In the genomic region with DNA sequence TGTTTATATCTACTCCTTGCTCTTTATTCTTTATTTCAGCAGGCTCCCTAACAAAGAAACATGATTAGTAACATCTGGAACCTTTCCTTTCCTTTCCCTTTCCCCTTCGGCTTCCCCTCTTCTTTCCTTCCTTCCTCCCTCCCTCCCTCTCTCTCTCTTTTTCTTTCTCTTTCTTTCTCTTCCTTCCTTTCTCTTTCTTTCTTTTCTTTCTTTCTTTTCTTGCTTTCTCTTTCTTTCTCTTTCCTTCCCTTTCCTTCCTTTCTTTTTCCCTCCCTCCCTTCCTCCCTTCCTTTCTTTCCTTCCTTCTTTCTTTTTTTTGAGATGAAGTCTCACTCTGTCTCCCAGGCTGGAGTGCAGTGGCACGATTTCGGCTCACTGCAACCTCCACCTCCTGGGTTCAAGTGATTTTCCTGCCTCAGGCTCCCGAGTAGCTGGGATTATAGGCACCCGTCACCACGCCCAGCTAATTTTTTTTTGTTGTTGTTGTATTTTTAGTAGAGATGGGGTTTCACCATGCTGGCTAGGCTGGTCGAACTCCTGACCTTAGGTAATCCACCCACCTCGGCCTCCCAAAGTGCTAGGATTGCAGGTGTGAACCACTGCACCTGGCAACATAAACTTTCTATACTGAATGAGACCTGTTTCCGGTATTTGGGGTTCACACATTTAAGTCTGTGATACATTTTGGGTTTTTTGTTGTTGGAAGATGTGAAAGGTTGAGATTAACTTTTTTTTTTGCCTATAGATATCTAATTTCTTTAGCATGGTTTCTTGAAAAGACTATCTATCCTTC, we compare ENCODE assay signal across 8 cellular contexts. TPM values are rescaled to one million over a fixed set of nuclear protein-coding genes. Genes with fewer than 3 reads are reported as not detected.
A peak's percentile ranks its signal among the peaks of the same experiment; 100 is the strongest.
DNase-seq lines count a peak whose midpoint lies in the region; ATAC-seq and TF ChIP-seq lines count a peak whose summit lies in the region.
"Not testable (repeated sequence)": the region's sequence is repeated elsewhere in the genome, so short reads cannot be mapped to it uniquely, and the experiment has no call there.

No MANE protein-coding gene starts in this region.

- not testable (repeated sequence) for DNase-seq in Calu3; Karpas-422; activated T-cell treated with anti-CD3 and anti-CD28 coated beads, Interleukin-2, amount 50 U/mL, for 4 hours; neural crest cell (ENCODE audit: low read depth, low spot score); type B pancreatic cell (ENCODE audit: extremely low spot score, unreplicated experiment)
- DNase-seq in T-cell (peak in 1 of 34 experiments; percentile 0), immature natural killer cell (peak; percentile 20 to 35 (median 34))

- H3K36me3 Mint-ChIP-seq in Calu3 (ENCODE audit: insufficient read depth, unreplicated experiment) = peaks cover 23% of the 10 kb centered on the region
- H3K36me3 Mint-ChIP-seq in T-cell; activated T-cell treated with anti-CD3 and anti-CD28 coated beads, Interleukin-2, amount 50 U/mL, for 4 hours (ENCODE audit: insufficient read depth); brain; immature natural killer cell; neural crest cell (ENCODE audit: low read depth); type B pancreatic cell: not testable (repeated sequence)

- TF ChIP-seq CTCF in Calu3 (IDR thresholded peaks at IDR 0.05; ENCODE audit: unreplicated experiment); brain (conservative IDR thresholded peaks at IDR 0.05); neural crest cell (conservative IDR thresholded peaks at IDR 0.05); type B pancreatic cell (conservative IDR thresholded peaks at IDR 0.05): not testable (repeated sequence)

- not testable (repeated sequence) for H2AFZ ChIP-seq in Karpas-422 (ENCODE audit: low read length)

- H3K4me2 ChIP-seq in Karpas-422 (ENCODE audit: low read depth, low read length, poor library complexity, severe bottlenecking) = peak overlapping the region; percentile 86

- H3K4me1 ChIP-seq in Karpas-422 (ENCODE audit: low read length) = peaks cover 13% of the 10 kb centered on the region

- CTCF ChIA-PET in Calu3 (lab: Charles Lee) = interaction anchor here (0.6 kb wide), 1 partner anchor 45 kb away, joined by 3 read pairs; no protein-coding TSS in a partner anchor
- CTCF ChIA-PET in T-cell (lab: Charles Lee) = not testable (repeated sequence)

- ATAC-seq in T-cell (replicated peaks in 1 of 4); activated T-cell treated with anti-CD3 and anti-CD28 coated beads, Interleukin-2, amount 50 U/mL, for 4 hours: not testable (repeated sequence)

- H3K4me1 Mint-ChIP-seq in Calu3 (ENCODE audit: low read depth, unreplicated experiment) (peaks cover 17% of the 10 kb centered on the region), T-cell (peaks cover 9 to 25% (median 20%) of the 10 kb centered on the region in 3 donors), brain (peaks cover 18% of the 10 kb centered on the region), immature natural killer cell (peaks cover 21 to 25% of the 10 kb centered on the region in 2 donors), neural crest cell (peaks cover 14% of the 10 kb centered on the region)
- H3K4me1 Mint-ChIP-seq in activated T-cell treated with anti-CD3 and anti-CD28 coated beads, Interleukin-2, amount 50 U/mL, for 4 hours (ENCODE audit: low read depth) = peaks cover 14% of the 10 kb centered on the region
- not testable (repeated sequence) for H3K4me1 Mint-ChIP-seq in type B pancreatic cell (ENCODE audit: unreplicated experiment)

- not testable (repeated sequence) for H3K9me2 ChIP-seq in Karpas-422 (replicated peaks; ENCODE audit: insufficient read depth, low read length)

- peaks cover 17% of the 10 kb centered on the region for H3K79me2 ChIP-seq in Karpas-422 (ENCODE audit: low read length)

- H3K9me3 ChIP-seq in Karpas-422 (ENCODE audit: low read length) = not testable (repeated sequence)

- intact Hi-C loops in Calu3 (cut with micrococcal nuclease; ENCODE audit: unreplicated experiment) = not testable (repeated sequence)

- not testable (repeated sequence) for H3K27me3 ChIP-seq in Karpas-422 (ENCODE audit: low read length)

- H3K27me3 Mint-ChIP-seq in Calu3 (ENCODE audit: unreplicated experiment); T-cell; activated T-cell treated with anti-CD3 and anti-CD28 coated beads, Interleukin-2, amount 50 U/mL, for 4 hours (ENCODE audit: low read depth); brain; neural crest cell (ENCODE audit: low read depth); type B pancreatic cell: not testable (repeated sequence)
- H3K27me3 Mint-ChIP-seq in immature natural killer cell (ENCODE audit: low read depth in 3 of 3) = peaks cover 1 to 11% (median 2%) of the 10 kb centered on the region in 3 donors

- BruUV-seq in Calu3 (replicated peaks; lab: Mats Ljungman, UMichigan) = not testable (repeated sequence)

- H3K4me3 ChIP-seq in Karpas-422 (ENCODE audit: low read length) = peak overlapping the region; percentile 73

- not testable (repeated sequence) for H3K4me3 Mint-ChIP-seq in Calu3 (ENCODE audit: low read depth, unreplicated experiment)
- H3K4me3 Mint-ChIP-seq in T-cell (peak overlapping the region in 2 of 3 donors; percentile 21 to 39), brain (peak overlapping the region; percentile 90 to 96 (median 93)), immature natural killer cell (peak overlapping the region; percentile 30 to 99 (median 60)), neural crest cell (peak overlapping the region; percentile 38), type B pancreatic cell (peak overlapping the region; percentile 35)
- H3K4me3 Mint-ChIP-seq in activated T-cell treated with anti-CD3 and anti-CD28 coated beads, Interleukin-2, amount 50 U/mL, for 4 hours = peak overlapping the region; percentile 61

- H4K20me1 ChIP-seq in Karpas-422 (ENCODE audit: insufficient read depth, low read depth, low read length) = not testable (repeated sequence)

- H3K36me3 ChIP-seq in Karpas-422 (ENCODE audit: insufficient read depth, low read length) = not testable (repeated sequence)

- peak overlapping the region; percentile 23 for H3K27ac Mint-ChIP-seq in Calu3 (ENCODE audit: unreplicated experiment)
- H3K27ac Mint-ChIP-seq in T-cell = peak overlapping the region; percentile 16 to 57
- H3K27ac Mint-ChIP-seq in brain = peak overlapping the region in 4 of 5 experiments; percentile 43 to 84 (median 64)
- H3K27ac Mint-ChIP-seq in immature natural killer cell = peak overlapping the region in 5 of 6 donors; percentile 6 to 81 (median 78)
- H3K27ac Mint-ChIP-seq in neural crest cell (ENCODE audit: unreplicated experiment); type B pancreatic cell: not testable (repeated sequence)

- H3K27ac ChIP-seq in Karpas-422 (ENCODE audit: low read length) = not testable (repeated sequence)

- 0 out of 2 replicates have a peak overlapping the region, but pooled peaks have one; percentile 79 for H3K9ac ChIP-seq in Karpas-422 (ENCODE audit: low read length)

- POLR2A ChIA-PET in T-cell (lab: Charles Lee) = interaction anchor here (0.6 to 0.7 kb wide), 4 partner anchors 15 to 283 kb away, joined by 3 to 7 read pairs (median 4); no protein-coding TSS in a partner anchor

- H3K9me3 Mint-ChIP-seq in Calu3 (ENCODE audit: low read depth, unreplicated experiment); T-cell; activated T-cell treated with anti-CD3 and anti-CD28 coated beads, Interleukin-2, amount 50 U/mL, for 4 hours; brain; immature natural killer cell; neural crest cell; type B pancreatic cell: not testable (repeated sequence)

RNA-seq across cellular contexts. Expression of a gene that starts 30.9 kb away (rescaled TPM):
- 225 and 252 TPM in 2 replicates for total RNA-seq in Calu3 (2022)
- total RNA-seq in Karpas-422 (2014; rRNA removed; shearing (Covaris generic); ENCODE audit: low replicate concordance) = 186 and 263 TPM in 2 replicates
- 100 to 1,000 TPM; 203 to 281 (median 209) TPM for total RNA-seq in T-cell
- 100 to 1,000 TPM; 395 to 431 (median 415) TPM for total RNA-seq in activated T-cell treated with anti-CD3 and anti-CD28 coated beads, Interleukin-2, amount 50 U/mL, for 4 hours
- 263 TPM for polyA plus RNA-seq in brain (ENCODE audit: insufficient read depth, low read depth, low replicate concordance)
- polyA plus RNA-seq in immature natural killer cell = 100 to 1,000 TPM; 119 to 162 (median 142) TPM
- 532 and 541 TPM in 2 replicates for total RNA-seq in neural crest cell
- 181 and 369 TPM in 2 replicates for total RNA-seq in type B pancreatic cell (ENCODE audit: low replicate concordance)
